ENCODE assay signal across 21 cellular contexts in genomic region chr11:36019722-36020121, GRCh38.
DNase-seq lines count a peak whose midpoint lies in the region; ATAC-seq, FAIRE-seq and TF ChIP-seq lines count a peak whose summit lies in the region.
"Had no signal": no experiment of that assay in that cellular context is flagged by ENCODE, and none has a peak within 500 bp of the region (broad histone marks: within the 10 kb centered on the region; RNA-seq: fewer than 3 reads in every experiment).

No MANE protein-coding gene starts in this region.

- TF ChIP-seq POLR2A in K562 (conservative IDR thresholded peaks at IDR 0.05), result no peak

- H2BK5ac ChIP-seq in mesendoderm (ENCODE audit: low read length), result no peak overlapping the region

- H2AFZ ChIP-seq in PC-3 (ENCODE audit: low read length) (no peak overlapping the region), K562 (ENCODE audit: low read depth, low read length) (no peak overlapping the region)

- TF ChIP-seq EP300 in K562 (IDR thresholded peaks at IDR 0.05; ENCODE audit: low read length), result no peak

- H3K27me3 ChIP-seq in BE2C (no peaks in the 10 kb centered on the region), PC-3 (ENCODE audit: low read length) (no peaks in the 10 kb centered on the region), K562 (ENCODE audit: control insufficient read depth in 2 of 2, insufficient read depth in 2 of 2, low read length in 2 of 2) (peaks cover 5 to 29% of the 10 kb centered on the region in 2 experiments; a peak in 4 of 5 replicates), mesendoderm (ENCODE audit: insufficient read depth, low read length, poor library complexity) (no peaks in the 10 kb centered on the region), brain microvascular endothelial cell (replicated peaks) (no peaks in the 10 kb centered on the region)
- H3K27me3 ChIP-seq: SJSA1, upper lobe of right lung had no signal

- POLR2A ChIA-PET in PC-3 (lab: Charles Lee; ENCODE audit: unreplicated experiment), result no interaction called here
- POLR2A ChIA-PET in K562 (lab: Yijun Ruan, JAX), result interaction anchor here (0.6 kb wide), 1 partner anchor 146 kb away, joined by 3 read pairs; no protein-coding TSS in a partner anchor

- no peak overlapping the region for H4K8ac ChIP-seq in mesendoderm (ENCODE audit: low read depth, low read length)

- no peak overlapping the region for H2BK15ac ChIP-seq in mesendoderm (replicated peaks; ENCODE audit: low read depth)

- H3K9me3 ChIP-seq in BE2C (no peaks in the 10 kb centered on the region), PC-3 (ENCODE audit: low read length) (no peaks in the 10 kb centered on the region), K562 (replicated peaks; ENCODE audit: control insufficient read depth, insufficient read depth, low read depth, low read length) (no peaks in the 10 kb centered on the region)
- H3K9me3 ChIP-seq: SJSA1, upper lobe of right lung had no signal

- no peak overlapping the region for H4K5ac ChIP-seq in mesendoderm (ENCODE audit: low read length)

- intact Hi-C loops in PC-3 (cut with micrococcal nuclease) (no loop called here), K562 (cut with micrococcal nuclease) (loop anchor here (5.0 to 10.0 kb wide), 2 partner anchors 55 to 402 kb away; partner anchors contain the start of gene FJX1)

- H3K4me3 ChIP-seq in BE2C (ENCODE audit: low read depth, low read length) (peak overlapping the region; percentile 32; the same call in 1 of the 2 replicates), PC-3 (ENCODE audit: low read length) (no peak overlapping the region), K562 (no peak overlapping the region), mesendoderm (ENCODE audit: low read length) (no peak overlapping the region), brain microvascular endothelial cell (ENCODE audit: low read depth, low read length) (no peak overlapping the region)
- H3K4me3 ChIP-seq: coronary artery, SJSA1, skin epidermis, upper lobe of right lung had no signal

- TF ChIP-seq CTCF in BE2C (IDR thresholded peaks at IDR 0.05; ENCODE audit: low read depth, low read length), result no peak
- TF ChIP-seq CTCF in PC-3 (conservative IDR thresholded peaks at IDR 0.05; ENCODE audit: low read depth, low read length), result no peak
- no peak for TF ChIP-seq CTCF in K562 (IDR thresholded peaks at IDR 0.05 in 2 of 3, conservative IDR thresholded peaks at IDR 0.05 in 1 of 3; ENCODE audit: insufficient read depth in 2 of 3, low read depth in 1 of 3, low read length in 3 of 3)
- TF ChIP-seq CTCF in brain microvascular endothelial cell (IDR thresholded peaks at IDR 0.05; ENCODE audit: low read depth, low read length, missing control alignments), result no peak

- H3K4me1 ChIP-seq in BE2C (no peaks in the 10 kb centered on the region; the same call in 1 of the 2 replicates), PC-3 (ENCODE audit: insufficient read depth, low read length) (no peaks in the 10 kb centered on the region), K562 (replicated peaks in 1 of 2; ENCODE audit: control insufficient read depth in 2 of 2, insufficient read depth in 2 of 2, low read length in 2 of 2) (no peaks in the 10 kb centered on the region), mesendoderm (ENCODE audit: control insufficient read depth, low read depth, low read length) (peaks cover 2% of the 10 kb centered on the region)
- H3K4me1 ChIP-seq: SJSA1, upper lobe of right lung had no signal

- ATAC-seq in PC-3 (peak; percentile 42; the same call in 1 of the 2 replicates), K562 (peak; percentile 42; the same call in 2 of the 3 replicates), GM21423 (IDR thresholded peaks at IDR 0.05; ENCODE audit: unreplicated experiment) (no peak), GM18498 (IDR thresholded peaks at IDR 0.05; ENCODE audit: unreplicated experiment) (no peak)
- ATAC-seq: activated naive CD4-positive, alpha-beta T cell treated with anti-CD3 and anti-CD28 coated beads, Interleukin-2, amount 50 U/mL, for 72 hours; left cardiac atrium; upper lobe of right lung had no signal

- H3K9me1 ChIP-seq in K562 (ENCODE audit: control insufficient read depth, insufficient read depth, low read length), result no peaks in the 10 kb centered on the region

- no peaks in the 10 kb centered on the region for H3K9me2 ChIP-seq in PC-3 (replicated peaks; ENCODE audit: low read length)

- no peak overlapping the region for H2AK5ac ChIP-seq in mesendoderm (ENCODE audit: low read length)

- H2BK120ac ChIP-seq in mesendoderm (ENCODE audit: low read depth, low read length), result no peak overlapping the region

- peaks cover 13% of the 10 kb centered on the region for H3K79me1 ChIP-seq in mesendoderm (ENCODE audit: low read length)

- H3K18ac ChIP-seq in mesendoderm (ENCODE audit: low read length), result no peak overlapping the region

- H3K27ac ChIP-seq in PC-3 (ENCODE audit: low read length) (no peak overlapping the region), K562 (ENCODE audit: extremely low read depth, low read depth, low read length) (no peak overlapping the region), mesendoderm (ENCODE audit: low read depth, low read length) (no peak overlapping the region), brain microvascular endothelial cell (no peak overlapping the region)
- H3K27ac ChIP-seq: C4-2B, coronary artery, SJSA1, upper lobe of right lung had no signal

- DNase-seq in BE2C (peak; percentile 45), PC-3 (no peak), K562 (ENCODE audit: extremely low read depth in 1 of 4, low spot score in 3 of 4) (no peak), mesendoderm (peak; percentile 23), brain microvascular endothelial cell (no peak)
- DNase-seq in activated CD4-positive, alpha-beta T cell treated with anti-CD3 and anti-CD28 coated beads for 1 hour, result no peak
- DNase-seq: DMS53; HFFc6; left cardiac atrium; NCI-H524 treated with DMSO at 0.1 percent for 48 hours; stimulated activated CD4-positive, alpha-beta T cell treated with anti-CD3 and anti-CD28 coated beads, Interleukin-4, amount 100 ng/mL, for 1 hour; upper lobe of right lung had no signal

- H3K56ac ChIP-seq in mesendoderm (ENCODE audit: low read length), result no peak overlapping the region

- H3K79me2 ChIP-seq in PC-3 (ENCODE audit: low read length) (peaks cover 48% of the 10 kb centered on the region), K562 (ENCODE audit: control insufficient read depth, insufficient read depth, low read length) (no peaks in the 10 kb centered on the region), mesendoderm (ENCODE audit: control insufficient read depth, insufficient read depth, low read length) (peaks cover 5% of the 10 kb centered on the region)

- no peak overlapping the region for H3K9ac ChIP-seq in PC-3 (ENCODE audit: low read length)
- no peak overlapping the region for H3K9ac ChIP-seq in K562 (ENCODE audit: insufficient read depth in 1 of 2, low read depth in 2 of 2, low read length in 2 of 2)
- no peak overlapping the region for H3K9ac ChIP-seq in mesendoderm (ENCODE audit: low read length)

- no peaks in the 10 kb centered on the region for H3K36me3 ChIP-seq in BE2C
- H3K36me3 ChIP-seq in PC-3 (ENCODE audit: low read depth, low read length), result no peaks in the 10 kb centered on the region
- no peaks in the 10 kb centered on the region for H3K36me3 ChIP-seq in K562 (ENCODE audit: control insufficient read depth, insufficient read depth, low read length)
- no peaks in the 10 kb centered on the region for H3K36me3 ChIP-seq in mesendoderm (ENCODE audit: control insufficient read depth, insufficient read depth, low read length)
- H3K36me3 ChIP-seq in brain microvascular endothelial cell (replicated peaks), result no peaks in the 10 kb centered on the region
- H3K36me3 ChIP-seq: SJSA1, upper lobe of right lung had no signal

- in situ Hi-C loops in K562 (cut with MboI), result no loop called here
- in situ Hi-C loops in brain microvascular endothelial cell (cut with HindIII; ENCODE audit: low pct_ligation_motif_present, low sequenced_read_pairs), result no loop called here

- CTCF ChIA-PET in PC-3 (lab: Charles Lee) (no interaction called here), K562 (lab: Yijun Ruan, JAX; ENCODE audit: low intra/inter-chr PET ratio) (no interaction called here)

- H3K4me2 ChIP-seq in PC-3 (ENCODE audit: low read length), result no peak overlapping the region
- no peak overlapping the region for H3K4me2 ChIP-seq in K562 (ENCODE audit: insufficient read depth, low read length)
- no peak overlapping the region for H3K4me2 ChIP-seq in mesendoderm (ENCODE audit: low read length)

- no peak overlapping the region for H3K23ac ChIP-seq in mesendoderm (ENCODE audit: low read length)

- WGBS in K562 (ENCODE audit: insufficient coverage, low coverage, missing lambda C conversion rate), result 7% methylated on average over 4 of the region's 4 CpGs
- no CpG with 5 or more reads among the region's 4 CpGs for WGBS in mesendoderm (ENCODE audit: extremely low coverage, insufficient coverage, low lambda C conversion rate)

- H4K20me1 ChIP-seq in PC-3 (ENCODE audit: low read length) (no peaks in the 10 kb centered on the region), K562 (replicated peaks; ENCODE audit: control insufficient read depth, insufficient read depth, low read length) (0 out of 2 replicates have a peak, but pooled peaks cover 2% of the 10 kb centered on the region)

- H3K4ac ChIP-seq in mesendoderm (ENCODE audit: low read depth, low read length), result no peak overlapping the region

- FAIRE-seq in K562 (lab: Jason Lieb, UNC), result no peak
- FAIRE-seq: endometrium, frontal cortex had no signal

- no peak for TF ChIP-seq RAD21 in K562 (CRISPR knock-in tag; conservative IDR thresholded peaks at IDR 0.05 in 1 of 2, IDR thresholded peaks at IDR 0.05 in 1 of 2)

- no peaks in the 10 kb centered on the region for H3F3A ChIP-seq in PC-3 (ENCODE audit: low read length, unreplicated experiment)

- BruUV-seq in PC-3 (replicated peaks; lab: Mats Ljungman, UMichigan) (no TSS peak), K562 (replicated peaks; lab: Mats Ljungman, UMichigan) (no TSS peak)

TF ChIP-seq in K562, 482 proteins besides CTCF, POLR2A, EP300 and RAD21:
- no peak for TF ChIP-seq ZBTB49 (CRISPR knock-in tag; IDR thresholded peaks at IDR 0.05; ENCODE audit: borderline replicate concordance)
- 0 out of 2 replicates have a peak, but pooled peaks have one; percentile 24 for TF ChIP-seq FOSL1 (tag; conservative IDR thresholded peaks at IDR 0.05)
TF ChIP-seq in K562: peak in this region for 1.

Comparison
In these comparisons a context has a peak if more than half of its experiments do, and no peak if none do; other contexts are left out.
1. DNase-seq: peak in BE2C (single experiment) and mesendoderm (single experiment); none in PC-3 (single experiment), K562 (0 of 4), brain microvascular endothelial cell (single experiment) and activated CD4-positive, alpha-beta T cell treated with anti-CD3 and anti-CD28 coated beads for 1 hour (single experiment).
2. ATAC-seq: peak in PC-3 (single experiment) and K562 (single experiment); none in GM21423 (single experiment) and GM18498 (single experiment).